In the genomic region with DNA sequence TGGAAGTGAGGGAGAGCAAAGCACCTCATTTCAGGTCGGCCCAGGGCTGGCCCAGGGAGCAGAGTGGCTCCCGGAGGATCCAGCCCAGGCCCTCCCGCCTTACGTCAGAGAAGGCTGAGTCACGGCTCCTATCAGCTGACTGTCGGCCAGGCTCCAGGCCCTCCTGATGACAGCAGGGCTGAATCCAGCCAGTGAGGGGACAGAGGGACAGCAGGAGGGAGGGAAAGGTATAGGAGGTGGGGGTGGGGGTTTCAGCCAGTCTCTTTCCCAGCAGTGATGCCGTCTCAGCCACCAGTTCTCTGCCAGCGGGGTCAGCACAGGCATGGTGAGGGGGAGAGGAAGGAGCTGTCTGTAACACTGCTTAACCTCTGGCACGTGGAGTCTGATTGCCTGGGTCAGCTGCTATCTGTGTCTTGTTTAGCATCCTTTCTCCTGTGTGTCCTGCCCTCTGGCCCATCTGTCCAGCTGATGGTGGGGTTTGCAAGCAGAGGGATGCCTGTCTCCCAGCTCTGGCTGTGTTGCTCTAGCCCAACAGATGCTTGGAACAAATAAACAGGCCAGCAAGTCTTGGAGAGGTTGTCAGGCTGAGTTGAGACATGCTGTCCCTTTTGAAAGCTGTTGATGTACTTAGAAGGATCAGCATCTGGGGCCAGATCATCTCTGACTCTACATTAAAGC, we compare ENCODE assay signal across 1 cellular context.
A peak's percentile ranks its signal among the peaks of the same experiment; 100 is the strongest.
TF ChIP-seq lines count a peak whose summit lies in the region.

No MANE protein-coding gene starts in this region.

TF ChIP-seq in HCT116, 20 proteins besides CTCF, POLR2A, EP300 and RAD21 (continued from another document):
- peak; percentile 59 for TF ChIP-seq FOSL1 (IDR thresholded peaks at IDR 0.05; ENCODE audit: low read depth)
- 0 out of 2 replicates have a peak, but pooled peaks have one; percentile 13 for TF ChIP-seq ZFX (IDR thresholded peaks at IDR 0.05)
- no peak for TF ChIP-seq TCF7L2 (IDR thresholded peaks at IDR 0.05; ENCODE audit: borderline replicate concordance, extremely low read depth, insufficient read depth, insufficient read length)
- no peak for TF ChIP-seq SP1 (IDR thresholded peaks at IDR 0.05; ENCODE audit: low read depth)
